ENCODE assay signal across 24 cellular contexts in genomic region chr15:48354694-48355303, GRCh38. TPM values are rescaled to one million over a fixed set of nuclear protein-coding genes. Genes with fewer than 3 reads are reported as not detected.
DNase-seq lines count a peak whose midpoint lies in the region; TF ChIP-seq lines count a peak whose summit lies in the region.
"Had no signal": no experiment of that assay in that cellular context is flagged by ENCODE, and none has a peak within 500 bp of the region (broad histone marks: within the 10 kb centered on the region; RNA-seq: fewer than 3 reads in every experiment).

No MANE protein-coding gene starts in this region.

- peak overlapping the region; percentile 66 for H3K4me2 ChIP-seq in OCI-LY3 (ENCODE audit: low read length)
- peak overlapping the region; percentile 34 for H3K4me2 ChIP-seq in hepatocyte
- no peak overlapping the region for H3K4me2 ChIP-seq in PC-9

- H3K36me3 ChIP-seq in OCI-LY3 (replicated peaks; ENCODE audit: low read depth, low read length) (no peaks in the 10 kb centered on the region), hepatocyte (replicated peaks; ENCODE audit: insufficient read depth, low read depth) (no peaks in the 10 kb centered on the region), PC-9 (ENCODE audit: low read depth) (no peaks in the 10 kb centered on the region)
- H3K36me3 ChIP-seq: gastrocnemius medialis, pancreas, right lobe of liver, tibial nerve had no signal

- 54% methylated on average over 9 of the region's 9 CpGs for WGBS in hepatocyte (ENCODE audit: low lambda C conversion rate, missing lambda C conversion rate)

- H3K4me1 ChIP-seq in OCI-LY3 (ENCODE audit: low read length), result peaks cover 24% of the 10 kb centered on the region
- no peaks in the 10 kb centered on the region for H3K4me1 ChIP-seq in hepatocyte (ENCODE audit: insufficient read depth)
- no peaks in the 10 kb centered on the region for H3K4me1 ChIP-seq in PC-9 (replicated peaks; ENCODE audit: insufficient read depth)
- H3K4me1 ChIP-seq: gastrocnemius medialis, pancreas had no signal

- peak overlapping the region; percentile 35 for H3K9ac ChIP-seq in OCI-LY3 (ENCODE audit: low read length)
- H3K9ac ChIP-seq: BLaER1 treated with 17β-estradiol and CSF1 and Interleukin-3, amounts not matched to agents 10 nM and 100 nM had no signal

- no TSS peak for BruUV-seq in Calu3 (replicated peaks; lab: Mats Ljungman, UMichigan)
- BruUV-seq in PC-9 (replicated peaks; lab: Mats Ljungman, UMichigan), result no TSS peak

- POLR2A ChIA-PET in PC-9 (lab: Charles Lee; ENCODE audit: unreplicated experiment), result no interaction called here

- H3K4me3 Mint-ChIP-seq in Calu3 (ENCODE audit: low read depth, unreplicated experiment), result peak overlapping the region; percentile 54
- H3K4me3 Mint-ChIP-seq: activated CD8-positive, alpha-beta memory T cell treated with anti-CD3 and anti-CD28 coated beads, Interleukin-2, amount 10 ng/mL, durations not matched to agents 7 days and 5 days; stimulated activated memory B cell treated with anti-CD40 and anti-IgM and Interleukin-4, amounts not matched to agents 10 μg/mL and 1 μg/mL and 100 μg/mL, for 72 hours had no signal

- peaks cover 17% of the 10 kb centered on the region for H3K4me1 Mint-ChIP-seq in Calu3 (ENCODE audit: low read depth, unreplicated experiment)

- CTCF ChIA-PET in Calu3 (lab: Charles Lee) (interaction anchor here (0.7 to 1.1 kb wide), 3 partner anchors 20 to 1159 kb away, joined by 3 to 4 read pairs (median 4); partner anchors contain the start of gene CEP152), PC-9 (lab: Charles Lee) (interaction anchor here (0.6 kb wide), 1 partner anchor 19 kb away, joined by 5 read pairs; no protein-coding TSS in a partner anchor)

- no peak for TF ChIP-seq CTCF in Calu3 (IDR thresholded peaks at IDR 0.05; ENCODE audit: unreplicated experiment)
- no peak for TF ChIP-seq CTCF in OCI-LY3 (IDR thresholded peaks at IDR 0.05; ENCODE audit: low read depth, low read length)
- no peak for TF ChIP-seq CTCF in hepatocyte (IDR thresholded peaks at IDR 0.05; ENCODE audit: poor library complexity)
- TF ChIP-seq CTCF in PC-9 (conservative IDR thresholded peaks at IDR 0.05), result no peak

- H3K27me3 Mint-ChIP-seq in Calu3 (ENCODE audit: unreplicated experiment), result no peaks in the 10 kb centered on the region
- H3K27me3 Mint-ChIP-seq: stimulated activated memory B cell treated with anti-CD40 and anti-IgM and Interleukin-4, amounts not matched to agents 10 μg/mL and 1 μg/mL and 100 μg/mL, for 72 hours had no signal

- H3K27ac ChIP-seq in OCI-LY3 (ENCODE audit: low read length) (peak overlapping the region; percentile 39), hepatocyte (no peak overlapping the region), PC-9 (no peak overlapping the region)
- H3K27ac ChIP-seq: BLaER1 treated with 17β-estradiol and CSF1 and Interleukin-3, amounts not matched to agents 10 nM and 100 nM; epithelial cell of prostate; gastrocnemius medialis; pancreas; right lobe of liver; RWPE1 had no signal

- H2AFZ ChIP-seq in OCI-LY3 (ENCODE audit: low read depth, low read length) (peak overlapping the region; percentile 92), hepatocyte (peak overlapping the region; percentile 15), PC-9 (no peak overlapping the region)

- 0 out of 2 replicates have a peak, but pooled peaks cover 7% of the 10 kb centered on the region for H3F3A ChIP-seq in PC-9 (ENCODE audit: insufficient read depth, low read depth)

- DNase-seq in Calu3 (no peak), hepatocyte (ENCODE audit: low spot score) (no peak), renal cortical epithelial cell (ENCODE audit: low read depth) (peak; percentile 19), germinal center (ENCODE audit: low spot score) (no peak), PC-9 (no peak), SKM-1 treated with dmso at 0.1 percent for 144 hours (lab: John Stamatoyannopoulos, UW; ENCODE audit: unreplicated experiment) (no peak)
- DNase-seq: activated CD4-positive, alpha-beta T cell treated with anti-CD3 and anti-CD28 coated beads for 4 hours; activated CD8-positive, alpha-beta memory T cell treated with anti-CD3 and anti-CD28 coated beads, Interleukin-2, amount 10 ng/mL, durations not matched to agents 7 days and 5 days; dermis blood vessel endothelial cell; DMS 273 treated with DMSO at 0.1 percent for 48 hours; gastrocnemius medialis; GDM1; KBM-7; NCI-H1092; NCI-H2029; pancreas; right lobe of liver; SW 1271 had no signal

- peak overlapping the region; percentile 70 for H3K27ac Mint-ChIP-seq in Calu3 (ENCODE audit: unreplicated experiment)
- H3K27ac Mint-ChIP-seq: activated CD8-positive, alpha-beta memory T cell treated with anti-CD3 and anti-CD28 coated beads, Interleukin-2, amount 10 ng/mL, durations not matched to agents 7 days and 5 days; stimulated activated memory B cell treated with anti-CD40 and anti-IgM and Interleukin-4, amounts not matched to agents 10 μg/mL and 1 μg/mL and 100 μg/mL, for 72 hours had no signal

- H4K20me1 ChIP-seq in OCI-LY3 (ENCODE audit: insufficient read depth, low read length) (no peaks in the 10 kb centered on the region), hepatocyte (ENCODE audit: insufficient read depth, poor library complexity, severe bottlenecking) (no peaks in the 10 kb centered on the region), PC-9 (ENCODE audit: insufficient read depth) (no peaks in the 10 kb centered on the region)
- H4K20me1 ChIP-seq: BLaER1 treated with 17β-estradiol and CSF1 and Interleukin-3, amounts not matched to agents 10 nM and 100 nM had no signal

- H3K9me3 Mint-ChIP-seq in Calu3 (ENCODE audit: low read depth, unreplicated experiment), result no peaks in the 10 kb centered on the region
- H3K9me3 Mint-ChIP-seq: stimulated activated memory B cell treated with anti-CD40 and anti-IgM and Interleukin-4, amounts not matched to agents 10 μg/mL and 1 μg/mL and 100 μg/mL, for 72 hours had no signal

- H3K9me2 ChIP-seq in hepatocyte (replicated peaks; ENCODE audit: insufficient read depth), result no peaks in the 10 kb centered on the region
- H3K9me2 ChIP-seq in PC-9 (ENCODE audit: insufficient read depth), result no peaks in the 10 kb centered on the region

- no peaks in the 10 kb centered on the region for H3K9me3 ChIP-seq in OCI-LY3 (ENCODE audit: insufficient read depth, low read length)
- no peaks in the 10 kb centered on the region for H3K9me3 ChIP-seq in hepatocyte (ENCODE audit: low read depth)
- H3K9me3 ChIP-seq in PC-9 (ENCODE audit: insufficient read depth, low read depth), result no peaks in the 10 kb centered on the region
- H3K9me3 ChIP-seq: BLaER1 treated with 17β-estradiol and CSF1 and Interleukin-3, amounts not matched to agents 10 nM and 100 nM; gastrocnemius medialis; pancreas; right lobe of liver; tibial nerve had no signal

- H3K79me2 ChIP-seq in OCI-LY3 (ENCODE audit: low read length) (no peaks in the 10 kb centered on the region), hepatocyte (no peaks in the 10 kb centered on the region), PC-9 (ENCODE audit: low read depth) (no peaks in the 10 kb centered on the region)

- intact Hi-C loops in Calu3 (cut with micrococcal nuclease; ENCODE audit: unreplicated experiment) (loop anchor here (10.0 kb wide), 4 partner anchors 240 to 1790 kb away; partner anchors contain the start of genes FGF7 and SHC4), PC-9 (cut with micrococcal nuclease; ENCODE audit: unreplicated experiment) (loop anchor here (10.0 kb wide), 1 partner anchor 1790 kb away; no protein-coding TSS in a partner anchor)

- no peaks in the 10 kb centered on the region for H3K36me3 Mint-ChIP-seq in Calu3 (ENCODE audit: insufficient read depth, unreplicated experiment)
- H3K36me3 Mint-ChIP-seq: activated CD8-positive, alpha-beta memory T cell treated with anti-CD3 and anti-CD28 coated beads, Interleukin-2, amount 10 ng/mL, durations not matched to agents 7 days and 5 days; stimulated activated memory B cell treated with anti-CD40 and anti-IgM and Interleukin-4, amounts not matched to agents 10 μg/mL and 1 μg/mL and 100 μg/mL, for 72 hours had no signal

- H3K4me3 ChIP-seq in OCI-LY3 (ENCODE audit: low read length) (peak overlapping the region; percentile 58), hepatocyte (no peak overlapping the region), PC-9 (no peak overlapping the region)
- H3K4me3 ChIP-seq: BLaER1 treated with 17β-estradiol and CSF1 and Interleukin-3, amounts not matched to agents 10 nM and 100 nM; gastrocnemius medialis; pancreas; right lobe of liver; tibial nerve had no signal

- H3K27me3 ChIP-seq in OCI-LY3 (ENCODE audit: low read depth, low read length), result no peaks in the 10 kb centered on the region
- H3K27me3 ChIP-seq in hepatocyte, result no peaks in the 10 kb centered on the region
- H3K27me3 ChIP-seq in PC-9 (ENCODE audit: insufficient read depth, low read depth), result no peaks in the 10 kb centered on the region
- H3K27me3 ChIP-seq: BLaER1 treated with 17β-estradiol and CSF1 and Interleukin-3, amounts not matched to agents 10 nM and 100 nM; gastrocnemius medialis; pancreas; right lobe of liver; tibial nerve had no signal

RNA-seq across cellular contexts. Expression of gene DUT, which starts 23.6 kb away (rescaled TPM):
- 94.6 and 116 TPM in 2 replicates for total RNA-seq in Calu3 (2022)
- total RNA-seq in hepatocyte, result 45.1 and 50.9 TPM in 2 replicates
- 65.9 and 70.4 TPM in 2 replicates for polyA plus RNA-seq in hepatocyte
- 48.2 and 61.3 TPM in 2 replicates for total RNA-seq in renal cortical epithelial cell
- 148 and 169 TPM in 2 replicates for total RNA-seq in PC-9 (2021)
